12 cellular contexts compared by ENCODE assay signal in the genomic region with DNA sequence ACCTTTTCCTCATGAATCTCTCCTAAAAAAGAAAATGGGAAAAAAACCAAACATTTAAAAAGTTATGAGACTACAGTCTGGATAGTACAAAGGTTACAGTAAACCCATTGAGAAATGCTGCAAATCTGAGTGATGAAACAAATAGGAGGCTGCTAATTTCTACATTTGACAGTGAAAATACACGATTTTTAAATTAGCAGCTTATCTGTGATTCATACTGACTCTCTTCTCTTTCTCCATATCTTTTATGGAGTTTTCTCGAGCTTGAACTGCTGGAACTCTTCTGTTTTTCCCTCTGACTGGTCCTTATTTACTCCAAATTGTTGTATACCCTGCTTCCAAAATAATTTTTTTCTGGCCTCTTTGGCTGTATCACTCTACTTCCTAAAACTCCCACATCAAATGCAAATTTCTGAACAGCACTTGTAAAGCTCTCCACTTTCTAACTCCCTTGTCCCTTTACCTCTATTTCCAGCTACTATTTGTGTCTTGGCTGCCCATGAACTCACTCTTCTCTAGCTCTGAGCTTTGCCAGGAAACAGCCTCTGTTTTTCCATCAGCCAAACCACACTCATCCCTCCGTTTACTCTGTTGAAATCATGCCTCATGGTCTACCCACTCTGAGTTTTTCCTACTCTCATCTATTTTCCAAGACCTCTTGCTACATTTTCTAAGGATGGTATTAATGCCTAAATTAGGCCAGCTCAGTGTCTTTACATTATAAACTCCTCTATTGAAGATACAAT.
DNase-seq lines count a peak whose midpoint lies in the region; ATAC-seq and TF ChIP-seq lines count a peak whose summit lies in the region.
"Had no signal": no experiment of that assay in that cellular context is flagged by ENCODE, and none has a peak within 500 bp of the region (broad histone marks: within the 10 kb centered on the region; RNA-seq: fewer than 3 reads in every experiment).

No MANE protein-coding gene starts in this region.

- TF ChIP-seq CTCF in astrocyte of the cerebellum (IDR thresholded peaks at IDR 0.05; ENCODE audit: low read depth, low read length, missing control alignments) = no peak
- no peak for TF ChIP-seq CTCF in right lobe of liver (IDR thresholded peaks at IDR 0.05)

- H3K9me3 Mint-ChIP-seq in stimulated activated naive CD8-positive, alpha-beta T cell treated with anti-CD3 and anti-CD28 coated beads, Interleukin-15, Interleukin-2, amounts not matched to agents 100 ng/mL and 50 ng/mL, for 24 hours = no peaks in the 10 kb centered on the region

- no peak for ATAC-seq in stimulated activated naive CD8-positive, alpha-beta T cell treated with anti-CD3 and anti-CD28 coated beads, Interleukin-15, Interleukin-2, amounts not matched to agents 100 U/mL and 50 U/mL, for 24 hours
- peak in 3 of 4 donors; percentile 34 to 52 (median 51) for ATAC-seq in right lobe of liver
- ATAC-seq in aorta (ENCODE audit: low FRiP score) = peak; percentile 70
- no peak for ATAC-seq in GM19455 (IDR thresholded peaks at IDR 0.05; ENCODE audit: unreplicated experiment)

- H3K27ac Mint-ChIP-seq in stimulated activated naive CD8-positive, alpha-beta T cell treated with anti-CD3 and anti-CD28 coated beads, Interleukin-15, Interleukin-2, amounts not matched to agents 100 ng/mL and 50 ng/mL, for 24 hours = peak overlapping the region; percentile 82

- no peak for TF ChIP-seq POLR2A in right lobe of liver (IDR thresholded peaks at IDR 0.05)

- peaks cover 86% of the 10 kb centered on the region for H3K4me1 Mint-ChIP-seq in stimulated activated naive CD8-positive, alpha-beta T cell treated with anti-CD3 and anti-CD28 coated beads, Interleukin-15, Interleukin-2, amounts not matched to agents 100 ng/mL and 50 ng/mL, for 24 hours (ENCODE audit: low read depth)

- H3K27ac ChIP-seq in right lobe of liver = no peak overlapping the region
- peak overlapping the region in 1 of 2 donors; percentile 80 for H3K27ac ChIP-seq in aorta (ENCODE audit: low read depth in 1 of 2, low read length in 2 of 2)
- H3K27ac ChIP-seq: parathyroid adenoma had no signal

- peaks cover 4% of the 10 kb centered on the region for H3K36me3 Mint-ChIP-seq in stimulated activated naive CD8-positive, alpha-beta T cell treated with anti-CD3 and anti-CD28 coated beads, Interleukin-15, Interleukin-2, amounts not matched to agents 100 ng/mL and 50 ng/mL, for 24 hours (ENCODE audit: low read depth)

- H3K4me3 Mint-ChIP-seq in stimulated activated naive CD8-positive, alpha-beta T cell treated with anti-CD3 and anti-CD28 coated beads, Interleukin-15, Interleukin-2, amounts not matched to agents 100 ng/mL and 50 ng/mL, for 24 hours = peak overlapping the region; percentile 18

- no peak for DNase-seq in stimulated activated naive CD8-positive, alpha-beta T cell treated with anti-CD3 and anti-CD28 coated beads, Interleukin-15, Interleukin-2, amounts not matched to agents 100 U/mL and 50 U/mL, for 24 hours
- DNase-seq in astrocyte of the cerebellum (ENCODE audit: low read depth) (peak; percentile 67), right lobe of liver (no peak), aorta (no peak), NK-92 (lab: John Stamatoyannopoulos, UW; ENCODE audit: unreplicated experiment) (no peak), mesenteric fat pad (ENCODE audit: low spot score) (no peak)
- DNase-seq: Kasumi-1, NCI-H524, SW 1271 had no signal

- no peaks in the 10 kb centered on the region for H3K27me3 ChIP-seq in right lobe of liver
- no peaks in the 10 kb centered on the region for H3K27me3 ChIP-seq in aorta (ENCODE audit: control insufficient read depth in 1 of 2, insufficient read depth in 2 of 2, low read length in 1 of 2)

- 42% methylated on average over 3 of the region's 3 CpGs for WGBS in right lobe of liver (ENCODE audit: insufficient coverage, low coverage, low lambda C conversion rate, missing lambda C conversion rate)
- 35 to 36% methylated on average over 3 of the region's 3 CpGs for WGBS in aorta, 2 donors

- H3K27me3 Mint-ChIP-seq in stimulated activated naive CD8-positive, alpha-beta T cell treated with anti-CD3 and anti-CD28 coated beads, Interleukin-15, Interleukin-2, amounts not matched to agents 100 ng/mL and 50 ng/mL, for 24 hours = no peaks in the 10 kb centered on the region

- in situ Hi-C loops in astrocyte of the cerebellum (cut with HindIII; ENCODE audit: low sequenced_read_pairs) = no loop called here

- intact Hi-C loops in right lobe of liver (cut with DNase I) = no loop called here
- intact Hi-C loops in aorta (cut with DNase I) = loop anchor here (10.0 kb wide), 1 partner anchor 245 kb away; no protein-coding TSS in a partner anchor

- H3K9me3 ChIP-seq in right lobe of liver (no peaks in the 10 kb centered on the region), aorta (ENCODE audit: control insufficient read depth, low read length) (no peaks in the 10 kb centered on the region)

- H3K4me3 ChIP-seq in astrocyte of the cerebellum (ENCODE audit: low read depth, low read length) (no peak overlapping the region), right lobe of liver (no peak overlapping the region), aorta (ENCODE audit: low read length in 2 of 2) (no peak overlapping the region)

- H3K36me3 ChIP-seq in right lobe of liver = no peaks in the 10 kb centered on the region
- H3K36me3 ChIP-seq in aorta (ENCODE audit: control insufficient read depth in 1 of 2, insufficient read depth in 2 of 2, low read length in 1 of 2) = no peaks in the 10 kb centered on the region

- H3K4me1 ChIP-seq in right lobe of liver (no peaks in the 10 kb centered on the region), aorta (ENCODE audit: control insufficient read depth in 1 of 2, insufficient read depth in 2 of 2, low read length in 2 of 2) (peaks cover 0 to 2% of the 10 kb centered on the region in 2 donors)

Comparison
In these comparisons a context has a peak if more than half of its experiments do, and no peak if none do; other contexts are left out.
1. ATAC-seq: peak in right lobe of liver (3 of 4) and aorta (single experiment); none in stimulated activated naive CD8-positive, alpha-beta T cell treated with anti-CD3 and anti-CD28 coated beads, Interleukin-15, Interleukin-2, amounts not matched to agents 100 U/mL and 50 U/mL, for 24 hours (single experiment) and GM19455 (single experiment).
2. intact Hi-C loops: an anchor here in aorta (10.0 kb wide); none called in right lobe of liver.